ENCODE assay signal across 17 cellular contexts in the genomic region with DNA sequence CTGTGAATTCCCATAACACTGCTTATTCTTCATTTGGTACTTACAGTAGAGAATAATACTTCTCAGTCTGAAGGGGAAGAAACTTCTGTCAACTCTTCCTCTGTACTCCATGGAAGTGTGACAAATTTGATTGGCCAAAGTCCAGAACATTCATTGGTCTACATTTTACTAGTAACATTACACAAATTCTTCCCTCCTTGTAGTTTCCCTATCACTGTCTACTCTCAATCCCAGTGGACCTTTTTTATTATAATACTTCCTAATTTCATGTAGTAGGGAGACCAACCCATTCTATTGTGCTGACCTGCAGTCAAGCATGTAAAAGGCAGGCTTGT.
A peak's percentile ranks its signal among the peaks of the same experiment; 100 is the strongest.
DNase-seq lines count a peak whose midpoint lies in the region; ATAC-seq and TF ChIP-seq lines count a peak whose summit lies in the region.
"Had no signal": no experiment of that assay in that cellular context is flagged by ENCODE, and none has a peak within 500 bp of the region (broad histone marks: within the 10 kb centered on the region; RNA-seq: fewer than 3 reads in every experiment).

No MANE protein-coding gene starts in this region.

- H3K4me1 ChIP-seq in A673 (ENCODE audit: insufficient read depth, low read length, poor library complexity, severe bottlenecking) (peaks cover 22% of the 10 kb centered on the region), GM23338 (ENCODE audit: insufficient read depth) (0 out of 2 replicates have a peak, but pooled peaks cover 3% of the 10 kb centered on the region)
- H3K4me1 ChIP-seq: BE2C, upper lobe of left lung had no signal

- no peaks in the 10 kb centered on the region for H3F3A ChIP-seq in GM23338 (replicated peaks; ENCODE audit: low read depth)

- no peaks in the 10 kb centered on the region for H3K27me3 ChIP-seq in A673 (replicated peaks; ENCODE audit: insufficient read depth, low read depth, low read length, poor library complexity)
- no peaks in the 10 kb centered on the region for H3K27me3 ChIP-seq in GM23338 (ENCODE audit: insufficient read depth)
- H3K27me3 ChIP-seq: BE2C, brain microvascular endothelial cell, upper lobe of left lung had no signal

- H3K9me3 ChIP-seq in A673 (ENCODE audit: low read depth, low read length, poor library complexity, severe bottlenecking) (no peaks in the 10 kb centered on the region), SK-N-MC (ENCODE audit: low read depth, low read length) (no peaks in the 10 kb centered on the region)
- H3K9me3 ChIP-seq: BE2C, upper lobe of left lung had no signal

- BruUV-seq in A673 (replicated peaks; lab: Mats Ljungman, UMichigan) = no TSS peak

- no peaks in the 10 kb centered on the region for H3K9me2 ChIP-seq in GM23338 (ENCODE audit: insufficient read depth)

- intact Hi-C loops in A673 (cut with micrococcal nuclease; ENCODE audit: unreplicated experiment) (loop anchor here (5.0 to 10.0 kb wide), 4 partner anchors 115 to 515 kb away; no protein-coding TSS in a partner anchor), left cardiac atrium (cut with DNase I) (loop anchor here in 1 of 2 donors (5.0 kb wide), 1 partner anchor 600 kb away; no protein-coding TSS in a partner anchor), left colon (cut with DNase I, micrococcal nuclease) (no loop called here)

- POLR2A ChIA-PET in A673 (lab: Charles Lee; ENCODE audit: low non-redundant PET) = no interaction called here

- no peak overlapping the region for H3K4me2 ChIP-seq in GM23338

- H3K4me3 ChIP-seq in A673 (ENCODE audit: low read depth, low read length, poor library complexity, severe bottlenecking) (no peak overlapping the region), GM23338 (no peak overlapping the region), SK-N-MC (no peak overlapping the region)
- H3K4me3 ChIP-seq: coronary artery, lung, upper lobe of left lung had no signal

- H3K27ac ChIP-seq in A673 (ENCODE audit: low read depth, low read length, poor library complexity, severe bottlenecking) (no peak overlapping the region), GM23338 (ENCODE audit: low read depth) (no peak overlapping the region; the same call in 1 of the 2 replicates), SK-N-MC (peak overlapping the region; percentile 35; the same call in 1 of the 2 replicates)
- H3K27ac ChIP-seq: brain microvascular endothelial cell, coronary artery, upper lobe of left lung had no signal

- H3K27ac Mint-ChIP-seq in GM23338 = peak overlapping the region; percentile 33; the same call in 1 of the 2 replicates
- H3K27ac Mint-ChIP-seq: activated naive CD8-positive, alpha-beta T cell treated with anti-CD3 and anti-CD28 coated beads, Interleukin-2, amount 10 ng/mL, durations not matched to agents 7 days and 5 days had no signal

- H3K79me2 ChIP-seq in GM23338 (replicated peaks; ENCODE audit: insufficient read depth) = no peaks in the 10 kb centered on the region

- H2AFZ ChIP-seq in GM23338 = no peak overlapping the region

- H3K9ac ChIP-seq in SK-N-MC (ENCODE audit: insufficient read length) = no peak overlapping the region

- ATAC-seq in GM23338 = no peak
- no peak for ATAC-seq in HG03439 (IDR thresholded peaks at IDR 0.05; ENCODE audit: unreplicated experiment)
- no peak for ATAC-seq in left cardiac atrium
- ATAC-seq in left colon = no peak

- no peaks in the 10 kb centered on the region for H3K36me3 Mint-ChIP-seq in GM23338 (ENCODE audit: low read depth)
- H3K36me3 Mint-ChIP-seq: activated naive CD8-positive, alpha-beta T cell treated with anti-CD3 and anti-CD28 coated beads, Interleukin-2, amount 10 ng/mL, durations not matched to agents 7 days and 5 days had no signal

- no peaks in the 10 kb centered on the region for H4K20me1 ChIP-seq in GM23338 (replicated peaks; ENCODE audit: insufficient read depth)

- H3K4me3 Mint-ChIP-seq in GM23338 = no peak overlapping the region
- H3K4me3 Mint-ChIP-seq: activated naive CD8-positive, alpha-beta T cell treated with anti-CD3 and anti-CD28 coated beads, Interleukin-2, amount 10 ng/mL, durations not matched to agents 7 days and 5 days; stimulated activated naive CD8-positive, alpha-beta T cell treated with anti-CD3 and anti-CD28 coated beads, Interleukin-15, amount 100 ng/mL, for 72 hours had no signal

- CTCF ChIA-PET in A673 (lab: Charles Lee) = no interaction called here

- H3K27me3 Mint-ChIP-seq in GM23338 (ENCODE audit: insufficient read depth, low read depth, poor library complexity) = no peaks in the 10 kb centered on the region
- H3K27me3 Mint-ChIP-seq: activated naive CD8-positive, alpha-beta T cell treated with anti-CD3 and anti-CD28 coated beads, Interleukin-2, amount 10 ng/mL, durations not matched to agents 7 days and 5 days; stimulated activated naive CD8-positive, alpha-beta T cell treated with anti-CD3 and anti-CD28 coated beads, Interleukin-15, amount 100 ng/mL, for 72 hours had no signal

- peaks cover 11% of the 10 kb centered on the region for H3K4me1 Mint-ChIP-seq in GM23338
- H3K4me1 Mint-ChIP-seq: stimulated activated naive CD8-positive, alpha-beta T cell treated with anti-CD3 and anti-CD28 coated beads, Interleukin-15, amount 100 ng/mL, for 72 hours had no signal

- DNase-seq in A673 (ENCODE audit: low spot score) = peak; percentile 42
- DNase-seq in GM23338 (ENCODE audit: low spot score) = no peak
- DNase-seq in SK-N-MC (ENCODE audit: low read depth, low spot score) = no peak
- DNase-seq in fibroblast of peridontal ligament (ENCODE audit: extremely low read depth) = peak; percentile 54
- DNase-seq in NCI-H2196 (lab: John Stamatoyannopoulos, UW; ENCODE audit: unreplicated experiment) = no peak
- DNase-seq in left cardiac atrium = no peak
- no peak for DNase-seq in left colon
- DNase-seq: activated naive CD8-positive, alpha-beta T cell treated with anti-CD3 and anti-CD28 coated beads, Interleukin-2, amount 10 ng/mL, durations not matched to agents 7 days and 5 days; NCI-H1417 treated with DMSO at 0.1 percent for 48 hours; Right ventricle myocardium superior had no signal

- no peak for TF ChIP-seq CTCF in A673 (conservative IDR thresholded peaks at IDR 0.05; ENCODE audit: low read depth, low read length)
- TF ChIP-seq CTCF in GM23338 (conservative IDR thresholded peaks at IDR 0.05; ENCODE audit: low read depth in 2 of 2) = no peak

- H3K9me3 Mint-ChIP-seq in GM23338 = no peaks in the 10 kb centered on the region
- H3K9me3 Mint-ChIP-seq: activated naive CD8-positive, alpha-beta T cell treated with anti-CD3 and anti-CD28 coated beads, Interleukin-2, amount 10 ng/mL, durations not matched to agents 7 days and 5 days; stimulated activated naive CD8-positive, alpha-beta T cell treated with anti-CD3 and anti-CD28 coated beads, Interleukin-15, amount 100 ng/mL, for 72 hours had no signal

- H3K36me3 ChIP-seq in A673 (ENCODE audit: insufficient read depth, low read length, poor library complexity, severe bottlenecking) (peaks cover 3% of the 10 kb centered on the region), GM23338 (ENCODE audit: insufficient read depth) (no peaks in the 10 kb centered on the region), SK-N-MC (ENCODE audit: insufficient read depth, low read length) (peaks cover 3% of the 10 kb centered on the region; the same call in 1 of the 2 replicates)
- H3K36me3 ChIP-seq: BE2C, brain microvascular endothelial cell, upper lobe of left lung had no signal

TF ChIP-seq in GM23338, 12 proteins besides CTCF, POLR2A, EP300 and RAD21 (continues in another document):
- no peak for TF ChIP-seq STAT1 (IDR thresholded peaks at IDR 0.05; ENCODE audit: unreplicated experiment)
- no peak for TF ChIP-seq ZNF114 (CRISPR knock-in tag; IDR thresholded peaks at IDR 0.05)
- no peak for TF ChIP-seq EZH2 (IDR thresholded peaks at IDR 0.05; ENCODE audit: low read depth, unreplicated experiment)
- no peak for TF ChIP-seq CREB1 (CRISPR knock-in tag; IDR thresholded peaks at IDR 0.05; ENCODE audit: low read depth)
- TF ChIP-seq JUNB (IDR thresholded peaks at IDR 0.05; ENCODE audit: unreplicated experiment) = no peak
- TF ChIP-seq, protein P1, sequence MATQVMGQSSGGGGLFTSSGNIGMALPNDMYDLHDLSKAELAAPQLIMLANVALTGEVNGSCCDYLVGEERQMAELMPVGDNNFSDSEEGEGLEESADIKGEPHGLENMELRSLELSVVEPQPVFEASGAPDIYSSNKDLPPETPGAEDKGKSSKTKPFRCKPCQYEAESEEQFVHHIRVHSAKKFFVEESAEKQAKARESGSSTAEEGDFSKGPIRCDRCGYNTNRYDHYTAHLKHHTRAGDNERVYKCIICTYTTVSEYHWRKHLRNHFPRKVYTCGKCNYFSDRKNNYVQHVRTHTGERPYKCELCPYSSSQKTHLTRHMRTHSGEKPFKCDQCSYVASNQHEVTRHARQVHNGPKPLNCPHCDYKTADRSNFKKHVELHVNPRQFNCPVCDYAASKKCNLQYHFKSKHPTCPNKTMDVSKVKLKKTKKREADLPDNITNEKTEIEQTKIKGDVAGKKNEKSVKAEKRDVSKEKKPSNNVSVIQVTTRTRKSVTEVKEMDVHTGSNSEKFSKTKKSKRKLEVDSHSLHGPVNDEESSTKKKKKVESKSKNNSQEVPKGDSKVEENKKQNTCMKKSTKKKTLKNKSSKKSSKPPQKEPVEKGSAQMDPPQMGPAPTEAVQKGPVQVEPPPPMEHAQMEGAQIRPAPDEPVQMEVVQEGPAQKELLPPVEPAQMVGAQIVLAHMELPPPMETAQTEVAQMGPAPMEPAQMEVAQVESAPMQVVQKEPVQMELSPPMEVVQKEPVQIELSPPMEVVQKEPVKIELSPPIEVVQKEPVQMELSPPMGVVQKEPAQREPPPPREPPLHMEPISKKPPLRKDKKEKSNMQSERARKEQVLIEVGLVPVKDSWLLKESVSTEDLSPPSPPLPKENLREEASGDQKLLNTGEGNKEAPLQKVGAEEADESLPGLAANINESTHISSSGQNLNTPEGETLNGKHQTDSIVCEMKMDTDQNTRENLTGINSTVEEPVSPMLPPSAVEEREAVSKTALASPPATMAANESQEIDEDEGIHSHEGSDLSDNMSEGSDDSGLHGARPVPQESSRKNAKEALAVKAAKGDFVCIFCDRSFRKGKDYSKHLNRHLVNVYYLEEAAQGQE (IDR thresholded peaks at IDR 0.05; ENCODE audit: unreplicated experiment) = no peak
- no peak for TF ChIP-seq POLR2AphosphoS5 (IDR thresholded peaks at IDR 0.05; ENCODE audit: low read depth)
- no peak for TF ChIP-seq ZNF331 (CRISPR knock-in tag; IDR thresholded peaks at IDR 0.05; ENCODE audit: low read depth)
- TF ChIP-seq, protein P2, sequence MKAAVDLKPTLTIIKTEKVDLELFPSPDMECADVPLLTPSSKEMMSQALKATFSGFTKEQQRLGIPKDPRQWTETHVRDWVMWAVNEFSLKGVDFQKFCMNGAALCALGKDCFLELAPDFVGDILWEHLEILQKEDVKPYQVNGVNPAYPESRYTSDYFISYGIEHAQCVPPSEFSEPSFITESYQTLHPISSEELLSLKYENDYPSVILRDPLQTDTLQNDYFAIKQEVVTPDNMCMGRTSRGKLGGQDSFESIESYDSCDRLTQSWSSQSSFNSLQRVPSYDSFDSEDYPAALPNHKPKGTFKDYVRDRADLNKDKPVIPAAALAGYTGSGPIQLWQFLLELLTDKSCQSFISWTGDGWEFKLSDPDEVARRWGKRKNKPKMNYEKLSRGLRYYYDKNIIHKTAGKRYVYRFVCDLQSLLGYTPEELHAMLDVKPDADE (IDR thresholded peaks at IDR 0.05) = no peak
- TF ChIP-seq NANOG (IDR thresholded peaks at IDR 0.05; ENCODE audit: borderline replicate concordance) = no peak

Comparison
In these comparisons a context has a peak if more than half of its experiments do, and no peak if none do; other contexts are left out.
1. DNase-seq: peak in A673 (single experiment) and fibroblast of peridontal ligament (single experiment); none in GM23338 (single experiment), SK-N-MC (single experiment), NCI-H2196 (single experiment), left cardiac atrium (single experiment) and left colon (0 of 2).